Comparison of ENCODE assay signal across 8 cellular contexts in genomic region chr3:124832782-124833709, GRCh38. TPM values are rescaled to one million over a fixed set of nuclear protein-coding genes. Genes with fewer than 3 reads are reported as not detected.
DNase-seq lines count a peak whose midpoint lies in the region; ATAC-seq and TF ChIP-seq lines count a peak whose summit lies in the region.

No MANE protein-coding gene starts in this region.

- H3K4me1 ChIP-seq in Caco-2 = peaks cover 54% of the 10 kb centered on the region

- peaks cover 12% of the 10 kb centered on the region for H3K9me3 Mint-ChIP-seq in Caco-2 (ENCODE audit: unreplicated experiment)
- no peaks in the 10 kb centered on the region for H3K9me3 Mint-ChIP-seq in activated CD8-positive, alpha-beta T cell treated with anti-CD3 and anti-CD28 coated beads, Interleukin-2, amount 10 ng/mL, durations not matched to agents 7 days and 5 days (ENCODE audit: insufficient read depth)

- TF ChIP-seq CTCF in Caco-2 (IDR thresholded peaks at IDR 0.05; ENCODE audit: insufficient read depth in 1 of 2, low read depth in 1 of 2, low read length in 1 of 2, severe bottlenecking in 1 of 2, unreplicated experiment in 1 of 2) = no peak
- TF ChIP-seq CTCF in foreskin fibroblast (IDR thresholded peaks at IDR 0.05; ENCODE audit: low read depth, low read length) = no peak

- ATAC-seq in T-helper 17 cell = no peak
- ATAC-seq in activated CD8-positive, alpha-beta T cell treated with anti-CD3 and anti-CD28 coated beads, Interleukin-2, amount 10 ng/mL, durations not matched to agents 7 days and 5 days = no peak

- no peaks in the 10 kb centered on the region for H3K27me3 ChIP-seq in Caco-2 (replicated peaks; ENCODE audit: control insufficient read depth, insufficient read depth, low read length)

- DNase-seq in Caco-2 (no peak), T-helper 17 cell (no peak), foreskin fibroblast (peak; percentile 71 to 84), skeletal muscle cell (ENCODE audit: low read depth) (peak; percentile 65), head of caudate nucleus (no peak), SW480 (ENCODE audit: low spot score) (no peak), NCI-H2107 treated with DMSO at 0.1 percent for 48 hours (lab: John Stamatoyannopoulos, UW; ENCODE audit: unreplicated experiment) (no peak)
- DNase-seq in activated CD8-positive, alpha-beta T cell treated with anti-CD3 and anti-CD28 coated beads, Interleukin-2, amount 10 ng/mL, durations not matched to agents 7 days and 5 days = no peak

- POLR2A ChIA-PET in Caco-2 (lab: Charles Lee) = interaction anchor here (0.7 kb wide), 1 partner anchor 173 kb away, joined by 3 read pairs; no protein-coding TSS in a partner anchor
- POLR2A ChIA-PET in activated CD8-positive, alpha-beta T cell treated with anti-CD3 and anti-CD28 coated beads, Interleukin-2, amount 10 ng/mL, durations not matched to agents 7 days and 5 days (lab: Charles Lee) = no interaction called here

- no TSS peak for BruUV-seq in Caco-2 (replicated peaks; lab: Mats Ljungman, UMichigan)

- H3K4me3 Mint-ChIP-seq in Caco-2 (ENCODE audit: unreplicated experiment) (no peak overlapping the region), T-helper 17 cell (peak overlapping the region; percentile 56)
- H3K4me3 Mint-ChIP-seq in activated CD8-positive, alpha-beta T cell treated with anti-CD3 and anti-CD28 coated beads, Interleukin-2, amount 10 ng/mL, durations not matched to agents 7 days and 5 days = no peak overlapping the region

- H3K36me3 Mint-ChIP-seq in Caco-2 (ENCODE audit: insufficient read depth, unreplicated experiment) (peaks cover 68% of the 10 kb centered on the region), T-helper 17 cell (ENCODE audit: low read depth) (no peaks in the 10 kb centered on the region)
- no peaks in the 10 kb centered on the region for H3K36me3 Mint-ChIP-seq in activated CD8-positive, alpha-beta T cell treated with anti-CD3 and anti-CD28 coated beads, Interleukin-2, amount 10 ng/mL, durations not matched to agents 7 days and 5 days (ENCODE audit: low read depth)

- intact Hi-C loops in Caco-2 (cut with micrococcal nuclease; ENCODE audit: unreplicated experiment) (no loop called here), head of caudate nucleus (cut with DNase I) (no loop called here)

- CTCF ChIA-PET in Caco-2 (lab: Charles Lee) = interaction anchor here (1.1 kb wide), 1 partner anchor 68 kb away, joined by 3 read pairs; no protein-coding TSS in a partner anchor
- CTCF ChIA-PET in activated CD8-positive, alpha-beta T cell treated with anti-CD3 and anti-CD28 coated beads, Interleukin-2, amount 10 ng/mL, durations not matched to agents 7 days and 5 days (lab: Charles Lee) = no interaction called here

- H3K27ac Mint-ChIP-seq in Caco-2 (ENCODE audit: unreplicated experiment) (peak overlapping the region; percentile 100), T-helper 17 cell (peak overlapping the region; percentile 69)
- no peak overlapping the region for H3K27ac Mint-ChIP-seq in activated CD8-positive, alpha-beta T cell treated with anti-CD3 and anti-CD28 coated beads, Interleukin-2, amount 10 ng/mL, durations not matched to agents 7 days and 5 days

- H3K9me3 ChIP-seq in Caco-2 (peaks cover 9% of the 10 kb centered on the region), T-helper 17 cell (ENCODE audit: control insufficient read depth, low read length, poor library complexity, severe bottlenecking) (no peaks in the 10 kb centered on the region)

- peaks cover 55% of the 10 kb centered on the region for H3K4me1 Mint-ChIP-seq in Caco-2 (ENCODE audit: low read depth, unreplicated experiment)
- peaks cover 25% of the 10 kb centered on the region for H3K4me1 Mint-ChIP-seq in T-helper 17 cell
- peaks cover 14% of the 10 kb centered on the region for H3K4me1 Mint-ChIP-seq in activated CD8-positive, alpha-beta T cell treated with anti-CD3 and anti-CD28 coated beads, Interleukin-2, amount 10 ng/mL, durations not matched to agents 7 days and 5 days (ENCODE audit: low read depth)

- H3K27me3 Mint-ChIP-seq in Caco-2 (ENCODE audit: insufficient read depth, unreplicated experiment) = no peaks in the 10 kb centered on the region
- H3K27me3 Mint-ChIP-seq in T-helper 17 cell = peaks cover 39% of the 10 kb centered on the region
- H3K27me3 Mint-ChIP-seq in activated CD8-positive, alpha-beta T cell treated with anti-CD3 and anti-CD28 coated beads, Interleukin-2, amount 10 ng/mL, durations not matched to agents 7 days and 5 days (ENCODE audit: low read depth) = peaks cover 41% of the 10 kb centered on the region

- H3K4me3 ChIP-seq in Caco-2 (ENCODE audit: low read depth, low read length) (no peak overlapping the region), foreskin fibroblast (ENCODE audit: low read depth in 1 of 2, low read length in 2 of 2) (no peak overlapping the region), skeletal muscle cell (ENCODE audit: low read depth, low read length) (no peak overlapping the region)

- H3K36me3 ChIP-seq in Caco-2 (ENCODE audit: control insufficient read depth, insufficient read depth, low read length) = peaks cover 1% of the 10 kb centered on the region; the same call in 1 of the 2 replicates

RNA-seq across cellular contexts. Expression of gene ITGB5, which starts 54.1 kb away (rescaled TPM):
- 123 and 132 TPM in 2 replicates for total RNA-seq in Caco-2 (2022)
- 10 to 100 TPM in 1 of 2 donors, 1 to 10 TPM in 1; 3.1 to 61.3 TPM for total RNA-seq in T-helper 17 cell
- total RNA-seq in activated CD8-positive, alpha-beta T cell treated with anti-CD3 and anti-CD28 coated beads, Interleukin-2, amount 10 ng/mL, durations not matched to agents 7 days and 5 days = not detected

Comparison
In these comparisons a context has a peak if more than half of its experiments do, and no peak if none do; other contexts are left out.
1. DNase-seq: peak in foreskin fibroblast (2 of 2) and skeletal muscle cell (single experiment); none in Caco-2 (0 of 2), T-helper 17 cell (0 of 3), head of caudate nucleus (0 of 42), SW480 (single experiment), NCI-H2107 treated with DMSO at 0.1 percent for 48 hours (single experiment) and activated CD8-positive, alpha-beta T cell treated with anti-CD3 and anti-CD28 coated beads, Interleukin-2, amount 10 ng/mL, durations not matched to agents 7 days and 5 days (single experiment).